ENCODE assay signal across 9 cellular contexts in genomic region chr5:17412760-17413671, GRCh38.
DNase-seq lines count a peak whose midpoint lies in the region; ATAC-seq, FAIRE-seq and TF ChIP-seq lines count a peak whose summit lies in the region.
"Had no signal": no experiment of that assay in that cellular context is flagged by ENCODE, and none has a peak within 500 bp of the region (broad histone marks: within the 10 kb centered on the region; RNA-seq: fewer than 3 reads in every experiment).

No MANE protein-coding gene starts in this region.

- H3K27ac ChIP-seq in neural progenitor cell = no peak overlapping the region
- no peak overlapping the region for H3K27ac ChIP-seq in tibial artery

- no peaks in the 10 kb centered on the region for H3K36me3 ChIP-seq in neural progenitor cell
- no peaks in the 10 kb centered on the region for H3K36me3 ChIP-seq in tibial artery

- no peaks in the 10 kb centered on the region for H3K27me3 Mint-ChIP-seq in neural progenitor cell (ENCODE audit: insufficient read depth, low read depth)

- H3K4me3 ChIP-seq in neural progenitor cell (no peak overlapping the region), tibial artery (no peak overlapping the region)

- no peaks in the 10 kb centered on the region for H3K9me3 ChIP-seq in neural progenitor cell (ENCODE audit: low read depth)
- H3K9me3 ChIP-seq in tibial artery = no peaks in the 10 kb centered on the region

- H3K4me2 ChIP-seq in neural progenitor cell = peak overlapping the region; percentile 28

- H4K20me1 ChIP-seq in neural progenitor cell (ENCODE audit: low read depth) = no peaks in the 10 kb centered on the region

- no peak for TF ChIP-seq CTCF in neural progenitor cell (IDR thresholded peaks at IDR 0.05)
- no peak for TF ChIP-seq CTCF in tibial artery (IDR thresholded peaks at IDR 0.05)

- H3K4me1 ChIP-seq in neural progenitor cell = peaks cover 37% of the 10 kb centered on the region
- no peaks in the 10 kb centered on the region for H3K4me1 ChIP-seq in tibial artery

- ATAC-seq in GM19351 (IDR thresholded peaks at IDR 0.05; ENCODE audit: unreplicated experiment) (peak; percentile 90), HG03354 (IDR thresholded peaks at IDR 0.05; ENCODE audit: poor library complexity, severe bottlenecking, unreplicated experiment) (peak; percentile 61)
- ATAC-seq in activated naive CD4-positive, alpha-beta T cell treated with anti-CD3 and anti-CD28 coated beads, Interleukin-2, amount 50 U/mL, for 72 hours = no peak

- H3K27ac Mint-ChIP-seq in neural progenitor cell = peak overlapping the region; percentile 81
- H3K27ac Mint-ChIP-seq in activated naive CD4-positive, alpha-beta T cell treated with anti-CD3 and anti-CD28 coated beads, Interleukin-2, amount 50 U/mL, for 72 hours = no peak overlapping the region

- H3K4me3 Mint-ChIP-seq in neural progenitor cell = no peak overlapping the region

- H3K36me3 Mint-ChIP-seq in neural progenitor cell = no peaks in the 10 kb centered on the region
- H3K36me3 Mint-ChIP-seq in activated naive CD4-positive, alpha-beta T cell treated with anti-CD3 and anti-CD28 coated beads, Interleukin-2, amount 50 U/mL, for 72 hours = no peaks in the 10 kb centered on the region

- peak overlapping the region; percentile 1 for H2AFZ ChIP-seq in neural progenitor cell (replicated peaks)

- intact Hi-C loops in tibial artery (cut with DNase I; ENCODE audit: low total_unique reads) = no loop called here

- H3K4me1 Mint-ChIP-seq in neural progenitor cell = peaks cover 42% of the 10 kb centered on the region

- H3K79me2 ChIP-seq in neural progenitor cell (ENCODE audit: low read depth) = no peaks in the 10 kb centered on the region

- no peak overlapping the region for H3K9ac ChIP-seq in neural progenitor cell

- no peaks in the 10 kb centered on the region for H3K27me3 ChIP-seq in neural progenitor cell
- H3K27me3 ChIP-seq in tibial artery = peaks cover 0 to 6% of the 10 kb centered on the region in 2 donors

- peaks cover 3% of the 10 kb centered on the region for H3K9me3 Mint-ChIP-seq in neural progenitor cell
- peaks cover 0 to 4% of the 10 kb centered on the region in 2 donors for H3K9me3 Mint-ChIP-seq in activated naive CD4-positive, alpha-beta T cell treated with anti-CD3 and anti-CD28 coated beads, Interleukin-2, amount 50 U/mL, for 72 hours

- no peak for TF ChIP-seq POLR2A in GM12892 (IDR thresholded peaks at IDR 0.05; ENCODE audit: low read depth, low read length)

- DNase-seq in OCI-M1 (lab: John Stamatoyannopoulos, UW) (peak; percentile 91), neural progenitor cell (ENCODE audit: low spot score) (peak; percentile 29), GM12892 (ENCODE audit: insufficient read length) (no peak), GOT3 (lab: John Stamatoyannopoulos, UW) (no peak), tibial artery (no peak)
- DNase-seq in activated naive CD4-positive, alpha-beta T cell treated with anti-CD3 and anti-CD28 coated beads, Interleukin-2, amount 50 U/mL, for 72 hours (ENCODE audit: low spot score in 2 of 2) = no peak
- DNase-seq: mammary epithelial cell had no signal

- peaks cover 13% of the 10 kb centered on the region for H3F3A ChIP-seq in neural progenitor cell (ENCODE audit: low read depth)

- no peak for FAIRE-seq in GM12892 (lab: Jason Lieb, UNC)

Comparison
In these comparisons a context has a peak if more than half of its experiments do, and no peak if none do; other contexts are left out.
1. ATAC-seq: peak in GM19351 (single experiment) and HG03354 (single experiment); none in activated naive CD4-positive, alpha-beta T cell treated with anti-CD3 and anti-CD28 coated beads, Interleukin-2, amount 50 U/mL, for 72 hours (0 of 2).
2. DNase-seq: peak in OCI-M1 (single experiment) and neural progenitor cell (single experiment); none in GM12892 (single experiment), GOT3 (single experiment), activated naive CD4-positive, alpha-beta T cell treated with anti-CD3 and anti-CD28 coated beads, Interleukin-2, amount 50 U/mL, for 72 hours (0 of 2) and tibial artery (0 of 2).